ENCODE assay signal across 8 cellular contexts in the genomic region with DNA sequence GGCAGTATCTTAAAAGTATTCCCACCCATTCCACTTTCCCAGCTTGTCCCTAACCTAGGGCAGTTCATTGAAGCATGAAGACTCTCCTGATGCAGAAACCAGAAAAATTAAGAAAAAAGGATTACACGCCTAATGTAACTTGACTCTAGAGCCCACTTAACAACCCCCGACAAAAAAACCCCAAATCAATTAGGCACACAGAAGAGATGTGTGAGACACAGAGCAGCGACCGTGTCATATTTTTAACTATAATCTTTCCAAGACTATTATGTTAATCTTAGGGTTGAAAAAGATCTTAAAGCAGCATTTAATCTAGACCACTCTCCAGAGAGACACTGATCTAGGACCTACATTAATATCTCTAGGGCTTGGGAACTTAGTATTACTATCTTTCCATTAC. TPM values are rescaled to one million over a fixed set of nuclear protein-coding genes. Genes with fewer than 3 reads are reported as not detected.
DNase-seq lines count a peak whose midpoint lies in the region; ATAC-seq and TF ChIP-seq lines count a peak whose summit lies in the region.

No MANE protein-coding gene starts in this region.

- no peaks in the 10 kb centered on the region for H3K36me3 ChIP-seq in ACC112 (ENCODE audit: insufficient read depth, low read length)
- H3K36me3 ChIP-seq in body of pancreas (replicated peaks in 1 of 2; ENCODE audit: insufficient read depth in 1 of 2, low read depth in 2 of 2), result no peaks in the 10 kb centered on the region

- H3K9me3 ChIP-seq in body of pancreas (no peaks in the 10 kb centered on the region), mononuclear cell (ENCODE audit: low read depth, low read length) (no peaks in the 10 kb centered on the region)

- H3K79me2 ChIP-seq in ACC112 (ENCODE audit: control insufficient read depth, insufficient read depth, low read length, unreplicated experiment), result peaks cover 62% of the 10 kb centered on the region

- DNase-seq in HT-29 (ENCODE audit: low spot score), result peak; percentile 20
- DNase-seq in body of pancreas, result no peak
- no peak for DNase-seq in DMS53 (lab: John Stamatoyannopoulos, UW)
- no peak for DNase-seq in posterior cingulate gyrus
- DNase-seq in SHP77 (lab: John Stamatoyannopoulos, UW), result no peak

- intact Hi-C loops in body of pancreas (cut with DNase I), result no loop called here
- intact Hi-C loops in posterior cingulate gyrus (cut with DNase I), result no loop called here

- H3K4me1 ChIP-seq in ACC112 (ENCODE audit: control insufficient read depth, insufficient read depth, low read length, unreplicated experiment) (peaks cover 13% of the 10 kb centered on the region), body of pancreas (peaks cover 44% of the 10 kb centered on the region), mononuclear cell (ENCODE audit: insufficient read depth, low read length) (peaks cover 28% of the 10 kb centered on the region)

- 0% methylated on average over 4 of the region's 4 CpGs for WGBS in body of pancreas, 2 donors

- no peaks in the 10 kb centered on the region for H3K27me3 ChIP-seq in ACC112 (ENCODE audit: insufficient read depth, low read length)
- no peaks in the 10 kb centered on the region for H3K27me3 ChIP-seq in body of pancreas
- H3K27me3 ChIP-seq in mononuclear cell (ENCODE audit: insufficient read depth, low read length), result peaks cover 3% of the 10 kb centered on the region

- H3K4me3 ChIP-seq in ACC112 (ENCODE audit: low read depth, low read length) (peak overlapping the region; percentile 90), body of pancreas (peak overlapping the region; percentile 57 to 67), mononuclear cell (ENCODE audit: low read length) (peak overlapping the region; percentile 80)

- H2AFZ ChIP-seq in ACC112 (ENCODE audit: low read length, unreplicated experiment), result no peak overlapping the region

- TF ChIP-seq CTCF in body of pancreas (IDR thresholded peaks at IDR 0.05), result no peak

- H3K27ac ChIP-seq in ACC112 (ENCODE audit: low read depth, low read length) (peak overlapping the region; percentile 87; the same call in 1 of the 2 replicates), body of pancreas (peak overlapping the region; percentile 98 to 99 (median 99))

- ATAC-seq in body of pancreas (no peak), GM19455 (IDR thresholded peaks at IDR 0.05; ENCODE audit: unreplicated experiment) (no peak)

- no peak for TF ChIP-seq POLR2A in body of pancreas (IDR thresholded peaks at IDR 0.05)

RNA-seq across cellular contexts. Expression of a gene that starts 1.3 kb away (rescaled TPM):
- total RNA-seq in HT-29 (2014; rRNA removed; shearing (Covaris generic)), result 27.7 and 27.8 TPM in 2 replicates
- total RNA-seq in body of pancreas (10 to 100 TPM; 56.0 to 63.3 TPM), mononuclear cell (283 TPM)
